ENCODE assay signal across 26 cellular contexts in genomic region chr7:83173664-83174063, GRCh38.
"Had no signal": no experiment of that assay in that cellular context is flagged by ENCODE, and none has a peak within 500 bp of the region (broad histone marks: within the 10 kb centered on the region; RNA-seq: fewer than 3 reads in every experiment).

No MANE protein-coding gene starts in this region.

- H3K27me3 ChIP-seq: stomach, suprapubic skin, testis, thyroid gland, tibial artery, tibial nerve, transverse colon, upper lobe of left lung, upper lobe of right lung, uterus, vagina had no signal

- H3K27ac ChIP-seq: stomach, suprapubic skin, testis, thoracic aorta, thyroid gland, tibial artery, tibial nerve, transverse colon, upper lobe of left lung, upper lobe of right lung, uterus, vagina had no signal

- H3K4me1 ChIP-seq: stomach, suprapubic skin, testis, thyroid gland, tibial artery, tibial nerve, transverse colon, upper lobe of left lung, upper lobe of right lung, uterus, vagina had no signal

- H3K36me3 ChIP-seq: stomach, suprapubic skin, thoracic aorta, thyroid gland, tibial artery, tibial nerve, transverse colon, upper lobe of left lung, upper lobe of right lung, uterus, vagina had no signal

- DNase-seq: stimulated activated CD4-positive, alpha-beta T cell treated with anti-CD3 and anti-CD28 coated beads, Interleukin-2, amount 100 ng/mL, for 48 hours; stimulated activated CD4-positive, alpha-beta T cell treated with anti-CD3 and anti-CD28 coated beads, Interleukin-4, amount 100 ng/mL, for 1 hour; stimulated activated CD4-positive, alpha-beta T cell treated with anti-CD3 and anti-CD28 coated beads, Interleukin-4, amount 100 ng/mL, for 24 hours; stimulated activated CD4-positive, alpha-beta T cell treated with anti-CD3 and anti-CD28 coated beads, Interleukin-4, amount 100 ng/mL, for 4 hours; stimulated activated CD8-positive, alpha-beta memory T cell treated with anti-CD3 and anti-CD28 coated beads, Interleukin-4, amount 100 ng/mL, for 48 hours; stimulated activated naive B cell treated with anti-CD40 and anti-IgM and Interleukin-4, amounts not matched to agents 10 μg/mL and 1 μg/mL and 100 μg/mL, for 72 hours; stimulated activated naive CD4-positive, alpha-beta T cell; stimulated activated naive CD4-positive, alpha-beta T cell treated with Interleukin-2 at 50 U/mL for 16 hours; stimulated activated naive CD8-positive, alpha-beta T cell treated with anti-CD3 and anti-CD28 coated beads, Interleukin-15, amount 100 ng/mL, for 72 hours; stimulated activated naive CD8-positive, alpha-beta T cell treated with anti-CD3 and anti-CD28 coated beads, Interleukin-15, Interleukin-2, amounts not matched to agents 100 U/mL and 50 U/mL, for 24 hours; stomach; substantia nigra; testis; thyroid gland; tibial artery; transverse colon; upper lobe of left lung; upper lobe of right lung; uterus had no signal

- H3K4me3 ChIP-seq: stomach, suprapubic skin, testis, thoracic aorta, thyroid gland, tibial artery, tibial nerve, transverse colon, upper lobe of left lung, upper lobe of right lung, uterus, vagina had no signal

- ATAC-seq: stimulated activated effector memory CD8-positive, alpha-beta T cell treated with anti-CD3 and anti-CD28 coated beads, Interleukin-12 subunit alpha, Interleukin-12 subunit beta, amount 100 ng/mL, for 72 hours; stimulated activated memory B cell treated with anti-CD40 and anti-IgM and Interleukin-4, amounts not matched to agents 10 μg/mL and 1 μg/mL and 100 μg/mL, for 72 hours; stimulated activated naive B cell treated with anti-CD40 and anti-IgM and Interleukin-4, amounts not matched to agents 10 μg/mL and 1 μg/mL and 100 μg/mL, for 72 hours; stimulated activated naive CD8-positive, alpha-beta T cell treated with anti-CD3 and anti-CD28 coated beads, Interleukin-15, amount 100 ng/mL, for 72 hours; stimulated activated naive CD8-positive, alpha-beta T cell treated with anti-CD3 and anti-CD28 coated beads, Interleukin-15, Interleukin-2, amounts not matched to agents 100 U/mL and 50 U/mL, for 24 hours; upper lobe of right lung had no signal

- H3K9me3 ChIP-seq: stomach, suprapubic skin, testis, thoracic aorta, thyroid gland, tibial artery, tibial nerve, transverse colon, upper lobe of left lung, upper lobe of right lung, uterus, vagina had no signal

- FAIRE-seq: urothelium cell line had no signal
